Comparison of ENCODE assay signal across 18 cellular contexts in genomic region chr7:70016044-70016770, GRCh38.
A peak's percentile ranks its signal among the peaks of the same experiment; 100 is the strongest.
DNase-seq lines count a peak whose midpoint lies in the region; ATAC-seq and TF ChIP-seq lines count a peak whose summit lies in the region.
"Had no signal": no experiment of that assay in that cellular context is flagged by ENCODE, and none has a peak within 500 bp of the region (broad histone marks: within the 10 kb centered on the region; RNA-seq: fewer than 3 reads in every experiment).

No MANE protein-coding gene starts in this region.

- no peak overlapping the region for H3K4me3 Mint-ChIP-seq in progenitor cell of endocrine pancreas (ENCODE audit: low read depth)
- H3K4me3 Mint-ChIP-seq: CD4-positive, CD25-positive, alpha-beta regulatory T cell; stimulated activated memory B cell treated with anti-CD40 and anti-IgM and Interleukin-4, amounts not matched to agents 10 μg/mL and 1 μg/mL and 100 μg/mL, for 72 hours had no signal

- H3K36me3 ChIP-seq in heart right ventricle (no peaks in the 10 kb centered on the region), A673 (ENCODE audit: insufficient read depth, low read length, poor library complexity, severe bottlenecking) (no peaks in the 10 kb centered on the region), mammary epithelial cell (ENCODE audit: insufficient read depth, low read length) (no peaks in the 10 kb centered on the region)
- H3K36me3 ChIP-seq: WERI-Rb-1 had no signal

- no peak overlapping the region for H3K27ac ChIP-seq in heart right ventricle
- H3K27ac ChIP-seq in A673 (ENCODE audit: low read depth, low read length, poor library complexity, severe bottlenecking) = no peak overlapping the region
- no peak overlapping the region for H3K27ac ChIP-seq in mammary epithelial cell (ENCODE audit: insufficient read depth, low read depth, low read length)
- H3K27ac ChIP-seq: epithelial cell of prostate, WERI-Rb-1 had no signal

- H3K9me3 Mint-ChIP-seq in progenitor cell of endocrine pancreas (ENCODE audit: low read depth) = no peaks in the 10 kb centered on the region
- H3K9me3 Mint-ChIP-seq: stimulated activated memory B cell treated with anti-CD40 and anti-IgM and Interleukin-4, amounts not matched to agents 10 μg/mL and 1 μg/mL and 100 μg/mL, for 72 hours had no signal

- CTCF ChIA-PET in A673 (lab: Charles Lee) (no interaction called here), mammary epithelial cell (lab: Charles Lee; ENCODE audit: low non-redundant PET) (no interaction called here)

- H3K4me1 ChIP-seq in heart right ventricle (peaks cover 0 to 31% (median 4%) of the 10 kb centered on the region in 9 donors), A673 (ENCODE audit: insufficient read depth, low read length, poor library complexity, severe bottlenecking) (no peaks in the 10 kb centered on the region), mammary epithelial cell (ENCODE audit: insufficient read depth, low read length) (no peaks in the 10 kb centered on the region)

- H4K20me1 ChIP-seq in mammary epithelial cell (ENCODE audit: insufficient read depth, low read length) = no peaks in the 10 kb centered on the region

- 73% methylated on average over 6 of the region's 6 CpGs for WGBS in heart right ventricle, 2 donors
- 62% methylated on average over 5 of the region's 6 CpGs for WGBS in mammary epithelial cell (ENCODE audit: low coverage, missing lambda C conversion rate)

- H3K4me3 ChIP-seq in heart right ventricle (no peak overlapping the region), A673 (ENCODE audit: low read depth, low read length, poor library complexity, severe bottlenecking) (no peak overlapping the region), mammary epithelial cell (replicated peaks in 1 of 3; ENCODE audit: insufficient read depth in 1 of 3, low read depth in 2 of 3, low read length in 3 of 3) (no peak overlapping the region)

- DNase-seq in ELF-1 (ENCODE audit: low read depth, low spot score) (peak; percentile 63), amniotic stem cell (lab: John Stamatoyannopoulos, UW) (peak; percentile 10), heart right ventricle (no peak), progenitor cell of endocrine pancreas (ENCODE audit: low spot score, unreplicated experiment) (no peak), mucosa of gallbladder (ENCODE audit: low spot score) (no peak), A673 (ENCODE audit: low spot score) (no peak), left colon (no peak), mammary epithelial cell (no peak)
- DNase-seq: amygdala; CD4-positive, CD25-positive, alpha-beta regulatory T cell; kidney; NCI-H1105 treated with DMSO at 0.1 percent for 48 hours; NCI-H526 treated with DMSO at 0.1 percent for 48 hours; occipital lobe; stimulated activated CD4-positive, alpha-beta T cell treated with anti-CD3 and anti-CD28 coated beads, Interleukin-1b, Interleukin-23, amount 100 ng/mL, for 48 hours; WERI-Rb-1 had no signal

- H2AFZ ChIP-seq in mammary epithelial cell (ENCODE audit: low read depth, low read length) = no peak overlapping the region

- ATAC-seq in heart right ventricle (peak in 6 of 8 donors; percentile 49 to 92 (median 58)), left colon (no peak)
- ATAC-seq: stimulated activated memory B cell treated with anti-CD40 and anti-IgM and Interleukin-4, amounts not matched to agents 10 μg/mL and 1 μg/mL and 100 μg/mL, for 72 hours had no signal

- peak overlapping the region; percentile 15 for H3K27ac Mint-ChIP-seq in progenitor cell of endocrine pancreas
- H3K27ac Mint-ChIP-seq: CD4-positive, CD25-positive, alpha-beta regulatory T cell; stimulated activated memory B cell treated with anti-CD40 and anti-IgM and Interleukin-4, amounts not matched to agents 10 μg/mL and 1 μg/mL and 100 μg/mL, for 72 hours had no signal

- in situ Hi-C loops in mammary epithelial cell (cut with MboI; ENCODE audit: low sequenced_read_pairs in 2 of 2) = no loop called here

- TF ChIP-seq CTCF in heart right ventricle (IDR thresholded peaks at IDR 0.05) = no peak
- no peak for TF ChIP-seq CTCF in progenitor cell of endocrine pancreas (IDR thresholded peaks at IDR 0.05; ENCODE audit: unreplicated experiment)
- no peak for TF ChIP-seq CTCF in A673 (conservative IDR thresholded peaks at IDR 0.05; ENCODE audit: low read depth, low read length)
- TF ChIP-seq CTCF in mammary epithelial cell (conservative IDR thresholded peaks at IDR 0.05 in 1 of 2, IDR thresholded peaks at IDR 0.05 in 1 of 2; ENCODE audit: extremely low read depth in 1 of 2, insufficient read depth in 1 of 2, low read depth in 1 of 2, low read length in 2 of 2) = no peak

- no peaks in the 10 kb centered on the region for H3K27me3 Mint-ChIP-seq in progenitor cell of endocrine pancreas
- H3K27me3 Mint-ChIP-seq: stimulated activated memory B cell treated with anti-CD40 and anti-IgM and Interleukin-4, amounts not matched to agents 10 μg/mL and 1 μg/mL and 100 μg/mL, for 72 hours had no signal

- H3K4me2 ChIP-seq in mammary epithelial cell (ENCODE audit: insufficient read depth, low read depth, low read length) = no peak overlapping the region

- POLR2A ChIA-PET in A673 (lab: Charles Lee; ENCODE audit: low non-redundant PET) = no interaction called here

- dilution Hi-C loops in mammary epithelial cell (cut with HindIII; ENCODE audit: low sequenced_read_pairs) = no loop called here

- H3K79me2 ChIP-seq in mammary epithelial cell (ENCODE audit: insufficient read depth, low read length) = no peaks in the 10 kb centered on the region

- intact Hi-C loops in heart right ventricle (cut with DNase I) = loop anchor here in 1 of 10 donors (10.0 kb wide), 1 partner anchor 61 kb away; no protein-coding TSS in a partner anchor
- intact Hi-C loops in A673 (cut with micrococcal nuclease; ENCODE audit: unreplicated experiment) = no loop called here
- intact Hi-C loops in left colon (cut with DNase I, micrococcal nuclease) = no loop called here
- intact Hi-C loops in mammary epithelial cell (cut with micrococcal nuclease) = no loop called here

- BruUV-seq in A673 (replicated peaks; lab: Mats Ljungman, UMichigan) = no TSS peak
- no TSS peak for BruUV-seq in mammary epithelial cell (replicated peaks; lab: Mats Ljungman, UMichigan)

- peaks cover 22% of the 10 kb centered on the region for H3K4me1 Mint-ChIP-seq in progenitor cell of endocrine pancreas (ENCODE audit: low read depth)
- H3K4me1 Mint-ChIP-seq: CD4-positive, CD25-positive, alpha-beta regulatory T cell had no signal

- no peaks in the 10 kb centered on the region for H3K36me3 Mint-ChIP-seq in progenitor cell of endocrine pancreas (ENCODE audit: insufficient read depth)
- H3K36me3 Mint-ChIP-seq: CD4-positive, CD25-positive, alpha-beta regulatory T cell; stimulated activated memory B cell treated with anti-CD40 and anti-IgM and Interleukin-4, amounts not matched to agents 10 μg/mL and 1 μg/mL and 100 μg/mL, for 72 hours had no signal

- H3K9me3 ChIP-seq in heart right ventricle = no peaks in the 10 kb centered on the region
- H3K9me3 ChIP-seq in A673 (ENCODE audit: low read depth, low read length, poor library complexity, severe bottlenecking) = no peaks in the 10 kb centered on the region
- H3K9me3 ChIP-seq in mammary epithelial cell (replicated peaks; ENCODE audit: insufficient read depth, low read length) = no peaks in the 10 kb centered on the region

- H3K27me3 ChIP-seq in heart right ventricle (no peaks in the 10 kb centered on the region), A673 (replicated peaks; ENCODE audit: insufficient read depth, low read depth, low read length, poor library complexity) (no peaks in the 10 kb centered on the region), mammary epithelial cell (ENCODE audit: insufficient read depth, low read length) (no peaks in the 10 kb centered on the region)

- no peak overlapping the region for H3K9ac ChIP-seq in mammary epithelial cell (ENCODE audit: insufficient read depth, low read length)

Comparison
In these comparisons a context has a peak if more than half of its experiments do, and no peak if none do; other contexts are left out.
1. DNase-seq: peak in ELF-1 (single experiment) and amniotic stem cell (single experiment); none in heart right ventricle (0 of 2), progenitor cell of endocrine pancreas (single experiment), mucosa of gallbladder (single experiment), A673 (single experiment), left colon (0 of 2) and mammary epithelial cell (single experiment).